17 cellular contexts compared by ENCODE assay signal in genomic region chr2:151976945-151977353, GRCh38.
DNase-seq lines count a peak whose midpoint lies in the region; ATAC-seq, FAIRE-seq and TF ChIP-seq lines count a peak whose summit lies in the region.
"Had no signal": no experiment of that assay in that cellular context is flagged by ENCODE, and none has a peak within 500 bp of the region (broad histone marks: within the 10 kb centered on the region; RNA-seq: fewer than 3 reads in every experiment).

No MANE protein-coding gene starts in this region.

- H3K36me3 ChIP-seq in GM12878 (ENCODE audit: control insufficient read depth in 2 of 2, insufficient read depth in 2 of 2, low read length in 1 of 2), result no peaks in the 10 kb centered on the region
- H3K36me3 ChIP-seq: heart right ventricle, lower lobe of right lung had no signal

- H3K4me3 ChIP-seq in GM12878, result no peak overlapping the region
- H3K4me3 ChIP-seq: heart right ventricle, lower lobe of right lung, testis had no signal

- H3K79me2 ChIP-seq in GM12878 (ENCODE audit: control insufficient read depth, insufficient read depth, low read length), result no peaks in the 10 kb centered on the region

- CTCF ChIA-PET in activated CD8-positive, alpha-beta memory T cell treated with anti-CD3 and anti-CD28 coated beads, Interleukin-2, amount 10 ng/mL, durations not matched to agents 7 days and 5 days (lab: Charles Lee), result interaction anchor here (0.7 to 1.4 kb wide), 2 partner anchors 22 to 49 kb away, joined by 3 to 4 read pairs; no protein-coding TSS in a partner anchor
- CTCF ChIA-PET in GM12878 (lab: Yijun Ruan, JAX), result interaction anchor here (0.7 kb wide), 2 partner anchors 9 to 122 kb away, joined by 3 read pairs; no protein-coding TSS in a partner anchor

- SMC1A ChIA-PET in GM12878 (lab: Charles Lee; ENCODE audit: uncharacterized antibody, unreplicated experiment), result interaction anchor here (0.8 to 1.6 kb wide), 3 partner anchors 9 to 19 kb away, joined by 3 to 4 read pairs (median 3); no protein-coding TSS in a partner anchor

- no peaks in the 10 kb centered on the region for H3K9me3 Mint-ChIP-seq in activated CD8-positive, alpha-beta memory T cell treated with anti-CD3 and anti-CD28 coated beads, Interleukin-2, amount 10 ng/mL, durations not matched to agents 7 days and 5 days (ENCODE audit: low read depth)
- H3K9me3 Mint-ChIP-seq: effector memory CD8-positive, alpha-beta T cell had no signal

- H3K4me1 ChIP-seq in GM12878 (ENCODE audit: control insufficient read depth, insufficient read depth, low read length), result peaks cover 10% of the 10 kb centered on the region; the same call in 1 of the 2 replicates

- H3K27me3 Mint-ChIP-seq in activated CD8-positive, alpha-beta memory T cell treated with anti-CD3 and anti-CD28 coated beads, Interleukin-2, amount 10 ng/mL, durations not matched to agents 7 days and 5 days, result peaks cover 2% of the 10 kb centered on the region

- TF ChIP-seq CTCF in GM12878 (IDR thresholded peaks at IDR 0.05 in 2 of 3, conservative IDR thresholded peaks at IDR 0.05 in 1 of 3; ENCODE audit: control insufficient read depth in 2 of 3, extremely low read depth in 1 of 3, insufficient read depth in 1 of 3, low read depth in 3 of 3, low read length in 3 of 3), result no peak

- 0 out of 2 replicates have a peak overlapping the region, but pooled peaks have one; percentile 7 for H3K4me2 ChIP-seq in GM12878 (ENCODE audit: control insufficient read depth, insufficient read depth)

- H4K20me1 ChIP-seq in GM12878 (ENCODE audit: control insufficient read depth, insufficient read depth), result no peaks in the 10 kb centered on the region

- H3K4me1 Mint-ChIP-seq in activated CD8-positive, alpha-beta memory T cell treated with anti-CD3 and anti-CD28 coated beads, Interleukin-2, amount 10 ng/mL, durations not matched to agents 7 days and 5 days, result peaks cover 29% of the 10 kb centered on the region

- 0 out of 2 replicates have a peak, but pooled peaks have one; percentile 2 for TF ChIP-seq RAD21 in GM12878 (IDR thresholded peaks at IDR 0.05; ENCODE audit: insufficient read depth, low read depth, low read length)

- TF ChIP-seq EP300 in GM12878 (IDR thresholded peaks at IDR 0.05; ENCODE audit: borderline replicate concordance in 1 of 2, control insufficient read depth in 1 of 2, low read depth in 2 of 2, low read length in 2 of 2), result no peak

- peak overlapping the region; percentile 26 for H3K27ac Mint-ChIP-seq in activated CD8-positive, alpha-beta memory T cell treated with anti-CD3 and anti-CD28 coated beads, Interleukin-2, amount 10 ng/mL, durations not matched to agents 7 days and 5 days
- H3K27ac Mint-ChIP-seq: effector memory CD8-positive, alpha-beta T cell had no signal

- FAIRE-seq in GM12878 (lab: Jason Lieb, UNC), result peak; percentile 78

- no TSS peak for BruUV-seq in GM12878 (replicated peaks; lab: Mats Ljungman, UMichigan)

- peaks cover 0 to 4% of the 10 kb centered on the region in 2 experiments; a peak in 2 of 4 replicates for H3K27me3 ChIP-seq in GM12878 (replicated peaks in 1 of 2; ENCODE audit: control insufficient read depth in 2 of 2, insufficient read depth in 2 of 2, low read length in 1 of 2)
- H3K27me3 ChIP-seq: heart right ventricle, testis had no signal

- POLR2A ChIA-PET in GM12878 (lab: Charles Lee), result interaction anchor here (0.6 to 1.0 kb wide), 3 partner anchors 9 to 149 kb away, joined by 3 to 6 read pairs (median 3); no protein-coding TSS in a partner anchor

- TF ChIP-seq POLR2A in GM12878 (IDR thresholded peaks at IDR 0.05; ENCODE audit: low read depth, low read length), result no peak

- no peak overlapping the region for H3K9ac ChIP-seq in GM12878 (ENCODE audit: control insufficient read depth, insufficient read depth, low read length)

- peaks cover 2% of the 10 kb centered on the region for H3K36me3 Mint-ChIP-seq in activated CD8-positive, alpha-beta memory T cell treated with anti-CD3 and anti-CD28 coated beads, Interleukin-2, amount 10 ng/mL, durations not matched to agents 7 days and 5 days

- H3K9me3 ChIP-seq in GM12878 (replicated peaks; ENCODE audit: control insufficient read depth, insufficient read depth, low read length), result no peaks in the 10 kb centered on the region; the same call in 2 of the 3 replicates
- H3K9me3 ChIP-seq: heart right ventricle, lower lobe of right lung, testis had no signal

- no peak overlapping the region for H3K4me3 Mint-ChIP-seq in activated CD8-positive, alpha-beta memory T cell treated with anti-CD3 and anti-CD28 coated beads, Interleukin-2, amount 10 ng/mL, durations not matched to agents 7 days and 5 days
- H3K4me3 Mint-ChIP-seq: effector memory CD8-positive, alpha-beta T cell had no signal

- no peak overlapping the region for H2AFZ ChIP-seq in GM12878 (ENCODE audit: control insufficient read depth, low read depth, low read length)

- in situ Hi-C loops in GM12878 (cut with MboI), result no loop called here

- peak; percentile 53 for DNase-seq in activated CD8-positive, alpha-beta memory T cell treated with anti-CD3 and anti-CD28 coated beads, Interleukin-2, amount 10 ng/mL, durations not matched to agents 7 days and 5 days
- DNase-seq in activated CD8-positive, alpha-beta memory T cell treated with anti-CD3 and anti-CD28 coated beads, Interleukin-2, amount 50 U/mL, for 4 hours, result no peak
- peak; percentile 40 for DNase-seq in GM12878 (ENCODE audit: low read depth, low spot score)
- no peak for DNase-seq in NK-92 treated with Interleukin-12 subunit alpha and Interleukin-12 subunit beta, amount 100 ng/mL, for 24 hours (lab: John Stamatoyannopoulos, UW)
- DNase-seq in SKM-1 (lab: John Stamatoyannopoulos, UW; ENCODE audit: unreplicated experiment), result no peak
- DNase-seq in NCI-H128 (lab: John Stamatoyannopoulos, UW; ENCODE audit: unreplicated experiment), result no peak
- DNase-seq: amygdala; DMS79 treated with DMSO at 0.1 percent for 48 hours; effector memory CD8-positive, alpha-beta T cell; H7; heart right ventricle; lower lobe of right lung; occipital lobe; SIG-M5; testis had no signal

- RAD21 ChIA-PET in GM12878 (lab: Charles Lee; ENCODE audit: unreplicated experiment), result no interaction called here

- ATAC-seq in activated CD8-positive, alpha-beta memory T cell treated with anti-CD3 and anti-CD28 coated beads, Interleukin-2, amount 10 ng/mL, durations not matched to agents 7 days and 5 days, result peak; percentile 60
- ATAC-seq in GM19468 (IDR thresholded peaks at IDR 0.05; ENCODE audit: extremely low read depth, unreplicated experiment) (peak; percentile 59), HG02981 (IDR thresholded peaks at IDR 0.05; ENCODE audit: unreplicated experiment) (peak; percentile 80), GM12878 (peak; percentile 58)
- ATAC-seq: effector memory CD8-positive, alpha-beta T cell; heart right ventricle; lower lobe of right lung had no signal

- intact Hi-C loops in GM12878 (cut with micrococcal nuclease; ENCODE audit: unreplicated experiment), result no loop called here

- WGBS in GM12878 (ENCODE audit: insufficient coverage, insufficient replicate concordance, low lambda C conversion rate, missing lambda C conversion rate), result 0% methylated on average over 2 of the region's 2 CpGs

- no peak overlapping the region for H3K27ac ChIP-seq in GM12878 (ENCODE audit: control insufficient read depth, insufficient read depth)
- H3K27ac ChIP-seq: heart right ventricle, lower lobe of right lung, testis had no signal

TF ChIP-seq in GM12878, 131 proteins besides CTCF, POLR2A, EP300 and RAD21 (continues in another document):
- no peak for TF ChIP-seq FOXK2 (IDR thresholded peaks at IDR 0.05)
- no peak for TF ChIP-seq ZNF592 (IDR thresholded peaks at IDR 0.05)
- no peak for TF ChIP-seq NR2C1 (IDR thresholded peaks at IDR 0.05)
- no peak for TF ChIP-seq MTA3 (IDR thresholded peaks at IDR 0.05; ENCODE audit: borderline replicate concordance, low read length)
- TF ChIP-seq POLR2AphosphoS2 (IDR thresholded peaks at IDR 0.05; ENCODE audit: low read depth, low read length), result no peak

Comparison
In these comparisons a context has a peak if more than half of its experiments do, and no peak if none do; other contexts are left out.
1. DNase-seq: peak in activated CD8-positive, alpha-beta memory T cell treated with anti-CD3 and anti-CD28 coated beads, Interleukin-2, amount 10 ng/mL, durations not matched to agents 7 days and 5 days (single experiment) and GM12878 (single experiment); none in activated CD8-positive, alpha-beta memory T cell treated with anti-CD3 and anti-CD28 coated beads, Interleukin-2, amount 50 U/mL, for 4 hours (single experiment), NK-92 treated with Interleukin-12 subunit alpha and Interleukin-12 subunit beta, amount 100 ng/mL, for 24 hours (single experiment), SKM-1 (single experiment) and NCI-H128 (single experiment).
2. Peak in every context shown above with its lines, with median percentiles within 50 percentile points of each other: ATAC-seq.